In genomic region chr2:21333694-21334093, GRCh38 we compare ENCODE assay signal across 23 cellular contexts.
DNase-seq lines count a peak whose midpoint lies in the region; ATAC-seq and TF ChIP-seq lines count a peak whose summit lies in the region.
"Had no signal": no experiment of that assay in that cellular context is flagged by ENCODE, and none has a peak within 500 bp of the region (broad histone marks: within the 10 kb centered on the region; RNA-seq: fewer than 3 reads in every experiment).

No MANE protein-coding gene starts in this region.

- H3K79me2 ChIP-seq in neural progenitor cell (ENCODE audit: low read depth): no peaks in the 10 kb centered on the region

- H3K9ac ChIP-seq in neural progenitor cell: no peak overlapping the region

- ATAC-seq in HG03095 (IDR thresholded peaks at IDR 0.05; ENCODE audit: unreplicated experiment): no peak
- ATAC-seq: GM23338, psoas muscle had no signal

- peaks cover 22% of the 10 kb centered on the region for H3K4me1 Mint-ChIP-seq in neural progenitor cell
- H3K4me1 Mint-ChIP-seq: endodermal cell had no signal

- peak; percentile 65 for DNase-seq in DMS53 (lab: John Stamatoyannopoulos, UW)
- no peak for DNase-seq in DMS53 treated with DMSO at 0.1 percent for 48 hours (lab: John Stamatoyannopoulos, UW; ENCODE audit: unreplicated experiment)
- DNase-seq in NCI-H2081 treated with DMSO at 0.1 percent for 48 hours (lab: John Stamatoyannopoulos, UW): peak; percentile 18
- peak; percentile 8 for DNase-seq in epithelial cell of prostate (ENCODE audit: low read depth, low spot score)
- no peak for DNase-seq in neural progenitor cell (ENCODE audit: low spot score)
- DNase-seq in nucleus accumbens (lab: John Stamatoyannopoulos, UW): no peak
- no peak for DNase-seq in NCI-H2107 treated with DMSO at 0.1 percent for 48 hours (lab: John Stamatoyannopoulos, UW; ENCODE audit: unreplicated experiment)
- DNase-seq: activated CD4-positive, alpha-beta T cell treated with anti-CD3 and anti-CD28 coated beads for 48 hours; activated naive CD4-positive, alpha-beta T cell treated with anti-CD3 and anti-CD28 coated beads, Interleukin-2, amount 50 U/mL, for 16 hours; CD4-positive, alpha-beta T cell; cortex of kidney; DMS79 treated with DMSO at 0.1 percent for 48 hours; endodermal cell; KG1; NCI-H1694; psoas muscle had no signal

- H3K36me3 ChIP-seq in neural progenitor cell: no peaks in the 10 kb centered on the region
- H3K36me3 ChIP-seq: neutrophil, Peyer's patch had no signal

- H3F3A ChIP-seq in neural progenitor cell (ENCODE audit: low read depth): no peaks in the 10 kb centered on the region

- H3K4me3 Mint-ChIP-seq in neural progenitor cell: no peak overlapping the region
- H3K4me3 Mint-ChIP-seq: activated T-helper 1 cell treated with anti-CD3 and anti-CD28 coated beads, Interleukin-12 subunit alpha, Interleukin-12 subunit beta, Interleukin-2, Interleukin-4 antibody, amounts not matched to agents 30 ng/mL and 10 ng/mL and 1 ng/mL, durations not matched to agents 14 hours and 24 hours and 36 hours; CD4-positive, alpha-beta T cell; endodermal cell; GM23338; T-helper 2 cell treated with Interferon-gamma antibody and Interleukin-4, amounts not matched to agents 5 μg/mL and 100 μg/mL, for 36 hours had no signal

- H3K36me3 Mint-ChIP-seq in neural progenitor cell: no peaks in the 10 kb centered on the region

- H3K27me3 ChIP-seq in neural progenitor cell: no peaks in the 10 kb centered on the region
- H3K27me3 ChIP-seq: neutrophil, Peyer's patch had no signal

- H3K4me3 ChIP-seq in neural progenitor cell: no peak overlapping the region
- H3K4me3 ChIP-seq: GM23338, Peyer's patch, psoas muscle had no signal

- H3K27ac Mint-ChIP-seq in neural progenitor cell: peak overlapping the region; percentile 18
- H3K27ac Mint-ChIP-seq: activated T-helper 1 cell treated with anti-CD3 and anti-CD28 coated beads, Interleukin-12 subunit alpha, Interleukin-12 subunit beta, Interleukin-2, Interleukin-4 antibody, amounts not matched to agents 30 ng/mL and 10 ng/mL and 1 ng/mL, durations not matched to agents 14 hours and 24 hours and 36 hours; CD4-positive, alpha-beta T cell; endodermal cell; GM23338; T-helper 2 cell treated with Interferon-gamma antibody and Interleukin-4, amounts not matched to agents 5 μg/mL and 100 μg/mL, for 36 hours had no signal

- no peak for TF ChIP-seq CTCF in neural progenitor cell (IDR thresholded peaks at IDR 0.05)

- no peak overlapping the region for H2AFZ ChIP-seq in neural progenitor cell (replicated peaks)
- H2AFZ ChIP-seq: GM23338 had no signal

- H3K27ac ChIP-seq in epithelial cell of prostate (no peak overlapping the region), neural progenitor cell (no peak overlapping the region)
- H3K27ac ChIP-seq: neutrophil, Peyer's patch, psoas muscle, VCaP had no signal

- peaks cover 6% of the 10 kb centered on the region for H3K9me3 ChIP-seq in neural progenitor cell (ENCODE audit: low read depth)
- H3K9me3 ChIP-seq: neutrophil, Peyer's patch, psoas muscle had no signal

- H3K9me3 Mint-ChIP-seq in neural progenitor cell: peaks cover 25% of the 10 kb centered on the region
- H3K9me3 Mint-ChIP-seq: T-helper 2 cell treated with Interferon-gamma antibody and Interleukin-4, amounts not matched to agents 5 μg/mL and 100 μg/mL, for 36 hours had no signal

- no peaks in the 10 kb centered on the region for H3K27me3 Mint-ChIP-seq in neural progenitor cell (ENCODE audit: insufficient read depth, low read depth)
- H3K27me3 Mint-ChIP-seq: CD4-positive, alpha-beta T cell had no signal

- H3K4me1 ChIP-seq in neural progenitor cell: no peaks in the 10 kb centered on the region
- H3K4me1 ChIP-seq: psoas muscle had no signal

- no peaks in the 10 kb centered on the region for H4K20me1 ChIP-seq in neural progenitor cell (ENCODE audit: low read depth)

- H3K4me2 ChIP-seq in neural progenitor cell: no peak overlapping the region
- H3K4me2 ChIP-seq: GM23338 had no signal

Comparison
In these comparisons a context has a peak if more than half of its experiments do, and no peak if none do; other contexts are left out.
1. DNase-seq: peak in DMS53 (single experiment), NCI-H2081 treated with DMSO at 0.1 percent for 48 hours (single experiment) and epithelial cell of prostate (single experiment); none in DMS53 treated with DMSO at 0.1 percent for 48 hours (single experiment), neural progenitor cell (single experiment), nucleus accumbens (0 of 56) and NCI-H2107 treated with DMSO at 0.1 percent for 48 hours (single experiment).